ENCODE assay signal across 9 cellular contexts in genomic region chr19:1001538-1002166, GRCh38. TPM values are rescaled to one million over a fixed set of nuclear protein-coding genes. Genes with fewer than 3 reads are reported as not detected.
DNase-seq lines count a peak whose midpoint lies in the region; ATAC-seq lines count a peak whose summit lies in the region.
"Had no signal": no experiment of that assay in that cellular context is flagged by ENCODE, and none has a peak within 500 bp of the region (broad histone marks: within the 10 kb centered on the region; RNA-seq: fewer than 3 reads in every experiment).

No MANE protein-coding gene starts in this region.

- H3K36me3 ChIP-seq in CD4-positive, alpha-beta memory T cell (ENCODE audit: insufficient read depth, low read length), result no peaks in the 10 kb centered on the region
- no peaks in the 10 kb centered on the region for H3K36me3 ChIP-seq in HUES6 (ENCODE audit: control insufficient read depth, insufficient read depth, low read length)

- H3K36me3 Mint-ChIP-seq in CD4-positive, alpha-beta memory T cell, result peaks cover 0 to under 1% of the 10 kb centered on the region in 2 donors

- peak; percentile 60 to 71 (median 61) for DNase-seq in CD4-positive, alpha-beta memory T cell
- peak; percentile 84 for DNase-seq in activated CD4-positive, CD25-positive, alpha-beta regulatory T cell treated with anti-CD3 and anti-CD28 coated beads, Interleukin-2, amount 50 U/mL, for 72 hours
- peak; percentile 58 for DNase-seq in cerebellum (ENCODE audit: low spot score)
- peak; percentile 34 to 47 for DNase-seq in lung microvascular endothelial cell (ENCODE audit: low read depth in 2 of 2)
- peak; percentile 26 to 50 for DNase-seq in stimulated activated CD8-positive, alpha-beta memory T cell treated with anti-CD3 and anti-CD28 coated beads, Interleukin-7, amount 100 ng/mL, for 4 hours (ENCODE audit: low read depth in 2 of 2)
- DNase-seq in SHP77 treated with DMSO at 0.1 percent for 48 hours (lab: John Stamatoyannopoulos, UW), result no peak

- H3K9ac ChIP-seq in HUES6 (ENCODE audit: low read length), result no peak overlapping the region

- no peak overlapping the region for H3K4me3 Mint-ChIP-seq in CD4-positive, alpha-beta memory T cell

- H3K4me3 ChIP-seq in CD4-positive, alpha-beta memory T cell (ENCODE audit: low read length in 2 of 2), result no peak overlapping the region
- peak overlapping the region; percentile 60 for H3K4me3 ChIP-seq in HUES6 (ENCODE audit: low read depth, low read length)

- H3K4me1 Mint-ChIP-seq in CD4-positive, alpha-beta memory T cell, result peaks cover 2 to 18% (median 10%) of the 10 kb centered on the region in 4 donors

- peaks cover 26% of the 10 kb centered on the region for H3K27me3 ChIP-seq in CD4-positive, alpha-beta memory T cell (ENCODE audit: insufficient read depth, low read length)
- peaks cover 56% of the 10 kb centered on the region for H3K27me3 ChIP-seq in HUES6 (ENCODE audit: control insufficient read depth, insufficient read depth, low read length)

- CTCF ChIA-PET in CD4-positive, alpha-beta memory T cell (lab: Charles Lee; ENCODE audit: partially characterized antibody), result interaction anchor here (0.7 to 1.1 kb wide), 4 partner anchors 31 to 231 kb away, joined by 3 to 5 read pairs (median 4); partner anchors contain the start of gene ARHGAP45

- H3K4me1 ChIP-seq in CD4-positive, alpha-beta memory T cell (ENCODE audit: insufficient read depth, low read length), result peaks cover 15% of the 10 kb centered on the region
- H3K4me1 ChIP-seq in HUES6 (ENCODE audit: control insufficient read depth, insufficient read depth, low read length), result 0 out of 2 replicates have a peak, but pooled peaks cover under 1% of the 10 kb centered on the region

- intact Hi-C loops in CD4-positive, alpha-beta memory T cell (cut with micrococcal nuclease), result loop anchor here (1.0 to 2.0 kb wide), 6 partner anchors 17 to 139 kb away; partner anchors contain the start of genes RNU6-2, TMEM259 and WDR18

- ATAC-seq in HG02938 (IDR thresholded peaks at IDR 0.05; ENCODE audit: unreplicated experiment), result no peak

- peak overlapping the region in 1 of 7 donors; percentile 21 for H3K27ac Mint-ChIP-seq in CD4-positive, alpha-beta memory T cell

- H3K9me3 ChIP-seq in CD4-positive, alpha-beta memory T cell (ENCODE audit: control insufficient read depth in 1 of 2, low read length in 2 of 2), result no peaks in the 10 kb centered on the region
- H3K9me3 ChIP-seq in HUES6 (ENCODE audit: control insufficient read depth, insufficient read depth, low read depth, low read length), result no peaks in the 10 kb centered on the region

- H3K27ac ChIP-seq in CD4-positive, alpha-beta memory T cell (ENCODE audit: low read depth, low read length), result no peak overlapping the region
- no peak overlapping the region for H3K27ac ChIP-seq in HUES6 (ENCODE audit: low read depth, low read length)

- POLR2A ChIA-PET in CD4-positive, alpha-beta memory T cell (lab: Charles Lee; ENCODE audit: partially characterized antibody), result interaction anchor here (0.9 to 1.6 kb wide), 4 partner anchors 39 to 82 kb away, joined by 3 to 5 read pairs (median 4); partner anchors contain the start of gene ABCA7

- peaks cover 17 to 19% of the 10 kb centered on the region in 2 donors for H3K27me3 Mint-ChIP-seq in CD4-positive, alpha-beta memory T cell

- peaks cover 0 to 2% (median 0%) of the 10 kb centered on the region in 8 donors for H3K9me3 Mint-ChIP-seq in CD4-positive, alpha-beta memory T cell

RNA-seq across cellular contexts. Expression of gene GRIN3B, which starts 1.4 kb away (rescaled TPM):
- total RNA-seq in CD4-positive, alpha-beta memory T cell, result not detected
- not detected for polyA plus RNA-seq in CD4-positive, alpha-beta memory T cell
- total RNA-seq in cerebellum (not detected), lung microvascular endothelial cell (under 0.01 and 0.44 TPM in 2 replicates)

RNA-seq across cellular contexts. Expression of gene WDR18, which starts 17.5 kb away (rescaled TPM):
- total RNA-seq in CD4-positive, alpha-beta memory T cell, result 10 to 100 TPM; 53.9 to 60.3 TPM
- polyA plus RNA-seq in CD4-positive, alpha-beta memory T cell, result 10 to 100 TPM; 44.3 to 79.7 TPM
- total RNA-seq in cerebellum, result 30.9 TPM
- total RNA-seq in lung microvascular endothelial cell, result 74.4 and 88.5 TPM in 2 replicates

RNA-seq across cellular contexts. Expression of gene TMEM259, which starts 19.3 kb away (rescaled TPM):
- 100 to 1,000 TPM; 315 to 329 TPM for total RNA-seq in CD4-positive, alpha-beta memory T cell
- polyA plus RNA-seq in CD4-positive, alpha-beta memory T cell, result 10 to 100 TPM; 40.5 to 75.9 TPM
- total RNA-seq in cerebellum (37.5 TPM), lung microvascular endothelial cell (29.4 and 43.8 TPM in 2 replicates)

RNA-seq across cellular contexts. Expression of gene RNU6-2, which starts 19.7 kb away (rescaled TPM):
- not detected for total RNA-seq in CD4-positive, alpha-beta memory T cell
- not detected for polyA plus RNA-seq in CD4-positive, alpha-beta memory T cell
- total RNA-seq in cerebellum (not detected), lung microvascular endothelial cell (not detected in 2 replicates)
- total RNA-seq: renal cortical epithelial cell had no signal

RNA-seq across cellular contexts. Expression of gene CNN2, which starts 24.8 kb away (rescaled TPM):
- 100 to 1,000 TPM; 263 to 266 TPM for total RNA-seq in CD4-positive, alpha-beta memory T cell
- 100 to 1,000 TPM; 444 to 632 TPM for polyA plus RNA-seq in CD4-positive, alpha-beta memory T cell
- total RNA-seq in cerebellum (12.2 TPM), lung microvascular endothelial cell (59.1 and 83.9 TPM in 2 replicates)
